8 cellular contexts compared by ENCODE assay signal in genomic region chr10:88565072-88565471, GRCh38. TPM values are rescaled to one million over a fixed set of nuclear protein-coding genes. Genes with fewer than 3 reads are reported as not detected.
DNase-seq lines count a peak whose midpoint lies in the region; ATAC-seq and TF ChIP-seq lines count a peak whose summit lies in the region.

No MANE protein-coding gene starts in this region.

- no peaks in the 10 kb centered on the region for H3K9me3 ChIP-seq in CD4-positive, alpha-beta T cell (ENCODE audit: control insufficient read depth, low read length)

- H3K4me3 Mint-ChIP-seq in CD4-positive, alpha-beta T cell: no peak overlapping the region
- H3K4me3 Mint-ChIP-seq in activated CD4-positive, alpha-beta memory T cell treated with anti-CD3 and anti-CD28 coated beads for 36 hours: no peak overlapping the region
- H3K4me3 Mint-ChIP-seq in activated naive CD4-positive, alpha-beta T cell treated with anti-CD3 and anti-CD28 coated beads, Interleukin-2, amount 10 ng/mL, durations not matched to agents 7 days and 5 days: no peak overlapping the region

- intact Hi-C loops in CD4-positive, alpha-beta T cell (cut with DNase I, micrococcal nuclease): loop anchor here (1.0 to 10.0 kb wide), 4 partner anchors 260 to 652 kb away; no protein-coding TSS in a partner anchor
- intact Hi-C loops in activated CD4-positive, alpha-beta memory T cell treated with anti-CD3 and anti-CD28 coated beads for 36 hours (cut with micrococcal nuclease): loop anchor here (1.0 kb wide), 1 partner anchor 367 kb away; no protein-coding TSS in a partner anchor

- H3K4me3 ChIP-seq in HFF-Myc (replicated peaks; ENCODE audit: low read depth, low read length): no peak overlapping the region

- peak; percentile 58 for ATAC-seq in CD4-positive, alpha-beta T cell (ENCODE audit: poor library complexity)
- no peak for ATAC-seq in HG03108 (IDR thresholded peaks at IDR 0.05; ENCODE audit: unreplicated experiment)

- no peak overlapping the region for H3K27ac ChIP-seq in CD4-positive, alpha-beta T cell (ENCODE audit: low read depth, low read length)

- H3K27me3 ChIP-seq in CD4-positive, alpha-beta T cell (ENCODE audit: control insufficient read depth, insufficient read depth, low read length): no peaks in the 10 kb centered on the region

- H3K4me1 Mint-ChIP-seq in CD4-positive, alpha-beta T cell (ENCODE audit: low read depth): no peaks in the 10 kb centered on the region
- peaks cover 5% of the 10 kb centered on the region for H3K4me1 Mint-ChIP-seq in activated CD4-positive, alpha-beta memory T cell treated with anti-CD3 and anti-CD28 coated beads for 36 hours (ENCODE audit: low read depth)
- H3K4me1 Mint-ChIP-seq in activated naive CD4-positive, alpha-beta T cell treated with anti-CD3 and anti-CD28 coated beads, Interleukin-2, amount 10 ng/mL, durations not matched to agents 7 days and 5 days: no peaks in the 10 kb centered on the region

- POLR2A ChIA-PET in CD4-positive, alpha-beta T cell (lab: Charles Lee): interaction anchor here (0.8 to 1.0 kb wide), 2 partner anchors 17 to 315 kb away, joined by 3 read pairs; partner anchors contain the start of gene STAMBPL1
- POLR2A ChIA-PET in activated CD4-positive, alpha-beta memory T cell treated with anti-CD3 and anti-CD28 coated beads for 36 hours (lab: Charles Lee): no interaction called here

- TF ChIP-seq CTCF in CD4-positive, alpha-beta T cell (IDR thresholded peaks at IDR 0.05): peak; percentile 26
- no peak for TF ChIP-seq CTCF in HFF-Myc (IDR thresholded peaks at IDR 0.05; ENCODE audit: low read depth, low read length, missing control alignments)

- H3K27me3 Mint-ChIP-seq in CD4-positive, alpha-beta T cell: no peaks in the 10 kb centered on the region
- H3K27me3 Mint-ChIP-seq in activated CD4-positive, alpha-beta memory T cell treated with anti-CD3 and anti-CD28 coated beads for 36 hours: no peaks in the 10 kb centered on the region
- peaks cover 4% of the 10 kb centered on the region for H3K27me3 Mint-ChIP-seq in activated naive CD4-positive, alpha-beta T cell treated with anti-CD3 and anti-CD28 coated beads, Interleukin-2, amount 10 ng/mL, durations not matched to agents 7 days and 5 days

- H3K9me3 Mint-ChIP-seq in CD4-positive, alpha-beta T cell: no peaks in the 10 kb centered on the region
- no peaks in the 10 kb centered on the region for H3K9me3 Mint-ChIP-seq in activated CD4-positive, alpha-beta memory T cell treated with anti-CD3 and anti-CD28 coated beads for 36 hours
- no peaks in the 10 kb centered on the region for H3K9me3 Mint-ChIP-seq in activated naive CD4-positive, alpha-beta T cell treated with anti-CD3 and anti-CD28 coated beads, Interleukin-2, amount 10 ng/mL, durations not matched to agents 7 days and 5 days

- H3K36me3 Mint-ChIP-seq in CD4-positive, alpha-beta T cell (ENCODE audit: low read depth): no peaks in the 10 kb centered on the region
- H3K36me3 Mint-ChIP-seq in activated CD4-positive, alpha-beta memory T cell treated with anti-CD3 and anti-CD28 coated beads for 36 hours: no peaks in the 10 kb centered on the region
- H3K36me3 Mint-ChIP-seq in activated naive CD4-positive, alpha-beta T cell treated with anti-CD3 and anti-CD28 coated beads, Interleukin-2, amount 10 ng/mL, durations not matched to agents 7 days and 5 days: no peaks in the 10 kb centered on the region

- H3K27ac Mint-ChIP-seq in CD4-positive, alpha-beta T cell: no peak overlapping the region
- no peak overlapping the region for H3K27ac Mint-ChIP-seq in activated CD4-positive, alpha-beta memory T cell treated with anti-CD3 and anti-CD28 coated beads for 36 hours
- H3K27ac Mint-ChIP-seq in activated naive CD4-positive, alpha-beta T cell treated with anti-CD3 and anti-CD28 coated beads, Interleukin-2, amount 10 ng/mL, durations not matched to agents 7 days and 5 days: no peak overlapping the region

- CTCF ChIA-PET in CD4-positive, alpha-beta T cell (lab: Charles Lee): interaction anchor here (1.3 to 1.5 kb wide), 3 partner anchors 14 to 271 kb away, joined by 3 to 4 read pairs (median 3); partner anchors contain the start of gene RNLS
- CTCF ChIA-PET in activated CD4-positive, alpha-beta memory T cell treated with anti-CD3 and anti-CD28 coated beads for 36 hours (lab: Charles Lee): interaction anchor here (0.6 to 5.9 kb wide), 12 partner anchors 12 to 369 kb away, joined by 3 to 25 read pairs (median 4); partner anchors contain the start of gene RNLS
- CTCF ChIA-PET in activated naive CD4-positive, alpha-beta T cell treated with anti-CD3 and anti-CD28 coated beads, Interleukin-2, amount 10 ng/mL, durations not matched to agents 7 days and 5 days (lab: Charles Lee): interaction anchor here (0.5 to 2.1 kb wide), 10 partner anchors 10 to 649 kb away, joined by 3 to 6 read pairs (median 4); partner anchors contain the start of gene RNLS

- DNase-seq in CD4-positive, alpha-beta T cell: no peak
- DNase-seq in HFF-Myc (ENCODE audit: extremely low read depth, low read depth): peak; percentile 19
- peak; percentile 30 for DNase-seq in SW480 (ENCODE audit: low spot score)
- peak; percentile 21 for DNase-seq in iPS-NIHi11 (ENCODE audit: low spot score)
- no peak for DNase-seq in activated CD4-positive, alpha-beta memory T cell treated with anti-CD3 and anti-CD28 coated beads for 36 hours
- DNase-seq in stimulated activated CD4-positive, alpha-beta T cell treated with anti-CD3 and anti-CD28 coated beads, Interleukin-1b, Interleukin-23, amount 100 ng/mL, for 48 hours: no peak
- no peak for DNase-seq in activated naive CD4-positive, alpha-beta T cell treated with anti-CD3 and anti-CD28 coated beads, Interleukin-2, amount 10 ng/mL, durations not matched to agents 7 days and 5 days

RNA-seq across cellular contexts. Expression of gene RNLS, which starts 18.0 kb away (rescaled TPM):
- total RNA-seq in CD4-positive, alpha-beta T cell: 1 to 10 TPM in 1 of 2 experiments, under 1 TPM in 1; 0.95 to 2.7 TPM
- total RNA-seq in activated CD4-positive, alpha-beta memory T cell treated with anti-CD3 and anti-CD28 coated beads for 36 hours: 1 to 10 TPM; 4.0 to 4.7 TPM

RNA-seq across cellular contexts. Expression of gene LIPJ, which starts 21.5 kb away (rescaled TPM):
- not detected for total RNA-seq in CD4-positive, alpha-beta T cell
- not detected for total RNA-seq in activated CD4-positive, alpha-beta memory T cell treated with anti-CD3 and anti-CD28 coated beads for 36 hours

Comparison
In these comparisons a context has a peak if more than half of its experiments do, and no peak if none do; other contexts are left out.
1. DNase-seq: peak in HFF-Myc (single experiment), SW480 (single experiment) and iPS-NIHi11 (single experiment); none in CD4-positive, alpha-beta T cell (0 of 10), activated CD4-positive, alpha-beta memory T cell treated with anti-CD3 and anti-CD28 coated beads for 36 hours (single experiment), stimulated activated CD4-positive, alpha-beta T cell treated with anti-CD3 and anti-CD28 coated beads, Interleukin-1b, Interleukin-23, amount 100 ng/mL, for 48 hours (single experiment) and activated naive CD4-positive, alpha-beta T cell treated with anti-CD3 and anti-CD28 coated beads, Interleukin-2, amount 10 ng/mL, durations not matched to agents 7 days and 5 days (single experiment).